Comparison of ENCODE assay signal across 1 cellular context in genomic region chr3:71511446-71511845, GRCh38.
TF ChIP-seq lines count a peak whose summit lies in the region.

No MANE protein-coding gene starts in this region.

TF ChIP-seq in A549, 52 proteins besides CTCF, POLR2A, EP300 and RAD21 (continued from another document):
- no peak for TF ChIP-seq POLR2AphosphoS2 (conservative IDR thresholded peaks at IDR 0.05; ENCODE audit: low read length)
TF ChIP-seq in A549: peak in this region for 0.
